ENCODE assay signal across 12 cellular contexts in the genomic region with DNA sequence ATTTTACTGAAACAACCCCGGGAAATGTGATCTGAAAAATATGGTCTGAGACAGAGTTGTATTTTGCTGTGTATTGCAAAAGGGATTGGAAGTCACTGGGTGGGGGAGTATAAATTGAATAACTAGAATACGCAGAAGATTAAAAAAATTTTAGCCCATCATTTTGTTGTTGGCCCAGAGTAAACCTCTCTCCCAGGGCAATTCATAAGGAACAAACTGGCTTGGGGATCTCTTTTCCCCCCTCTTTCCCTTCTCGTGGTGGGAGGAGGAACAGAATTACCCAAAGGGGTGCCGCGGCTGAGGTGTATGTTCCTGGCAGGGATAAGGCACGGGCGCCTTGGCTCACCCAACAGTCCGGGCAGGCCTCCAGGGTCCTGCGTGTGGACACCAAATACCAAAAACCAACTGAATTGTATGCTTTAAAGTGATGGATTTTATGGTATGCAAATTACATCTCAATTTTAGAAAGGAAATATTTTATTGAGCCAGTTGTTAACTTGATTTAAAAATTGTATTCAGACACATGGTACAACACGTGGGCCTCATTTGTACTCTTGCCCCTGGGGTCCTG.
DNase-seq lines count a peak whose midpoint lies in the region; ATAC-seq and TF ChIP-seq lines count a peak whose summit lies in the region.
"Had no signal": no experiment of that assay in that cellular context is flagged by ENCODE, and none has a peak within 500 bp of the region (broad histone marks: within the 10 kb centered on the region; RNA-seq: fewer than 3 reads in every experiment).

No MANE protein-coding gene starts in this region.

- no peak overlapping the region for H2BK5ac ChIP-seq in mesendoderm (ENCODE audit: low read length)

- no peaks in the 10 kb centered on the region for H3K79me2 ChIP-seq in mesendoderm (ENCODE audit: control insufficient read depth, insufficient read depth, low read length)

- TF ChIP-seq EP300 in stomach (IDR thresholded peaks at IDR 0.05): no peak

- TF ChIP-seq CTCF in RWPE2 (IDR thresholded peaks at IDR 0.05; ENCODE audit: poor library complexity, severe bottlenecking): peak; percentile 72
- TF ChIP-seq CTCF in stomach (IDR thresholded peaks at IDR 0.05): no peak

- H3K36me3 ChIP-seq in RWPE2 (ENCODE audit: low read depth): no peaks in the 10 kb centered on the region
- H3K36me3 ChIP-seq in stomach: no peaks in the 10 kb centered on the region
- no peaks in the 10 kb centered on the region for H3K36me3 ChIP-seq in mesendoderm (ENCODE audit: control insufficient read depth, insufficient read depth, low read length)
- H3K36me3 ChIP-seq: brain microvascular endothelial cell, upper lobe of right lung had no signal

- DNase-seq in Right ventricle myocardium superior (no peak), Right ventricle myocardium inferior (ENCODE audit: missing footprints) (no peak), RWPE2 (ENCODE audit: low spot score) (no peak), left lobe of liver (ENCODE audit: low spot score) (peak; percentile 70), stomach (peak; percentile 34), mesendoderm (no peak), head of caudate nucleus (no peak)
- DNase-seq in stimulated activated CD4-positive, alpha-beta T cell treated with anti-CD3 and anti-CD28 coated beads, Interleukin-12 subunit alpha, Interleukin-12 subunit beta, amount 100 ng/mL, for 4 hours: no peak
- DNase-seq: upper lobe of right lung had no signal

- H3K4me3 ChIP-seq in RWPE2 (ENCODE audit: severe bottlenecking): no peak overlapping the region
- no peak overlapping the region for H3K4me3 ChIP-seq in stomach
- no peak overlapping the region for H3K4me3 ChIP-seq in mesendoderm (ENCODE audit: low read length)
- H3K4me3 ChIP-seq: GM12878, skin epidermis, upper lobe of right lung had no signal

- no peak overlapping the region for H3K56ac ChIP-seq in mesendoderm (ENCODE audit: low read length)

- H3K27ac ChIP-seq in RWPE2 (ENCODE audit: poor library complexity, severe bottlenecking) (no peak overlapping the region), stomach (no peak overlapping the region), mesendoderm (ENCODE audit: low read depth, low read length) (no peak overlapping the region)
- H3K27ac ChIP-seq: brain microvascular endothelial cell, skin epidermis, upper lobe of right lung had no signal

- H3K27me3 ChIP-seq in RWPE2 (ENCODE audit: insufficient read depth, poor library complexity, severe bottlenecking): no peaks in the 10 kb centered on the region
- no peaks in the 10 kb centered on the region for H3K27me3 ChIP-seq in stomach
- no peaks in the 10 kb centered on the region for H3K27me3 ChIP-seq in mesendoderm (ENCODE audit: insufficient read depth, low read length, poor library complexity)
- H3K27me3 ChIP-seq: brain microvascular endothelial cell, upper lobe of right lung had no signal

- intact Hi-C loops in Right ventricle myocardium superior (cut with DNase I) (loop anchor here (5.0 kb wide), 2 partner anchors 116 to 286 kb away; no protein-coding TSS in a partner anchor), Right ventricle myocardium inferior (cut with DNase I) (loop anchor here (1.0 to 2.0 kb wide), 2 partner anchors 117 to 288 kb away; no protein-coding TSS in a partner anchor), stomach (cut with DNase I; ENCODE audit: low total_unique reads) (loop anchor here (10.0 kb wide), 1 partner anchor 289 kb away; no protein-coding TSS in a partner anchor), head of caudate nucleus (cut with DNase I) (no loop called here)

- 33 to 58% (median 46%) methylated on average over 10 of the region's 10 CpGs for WGBS in stomach, 5 donors
- no CpG with 5 or more reads among the region's 10 CpGs for WGBS in mesendoderm (ENCODE audit: extremely low coverage, insufficient coverage, low lambda C conversion rate)

- no peak overlapping the region for H4K8ac ChIP-seq in mesendoderm (ENCODE audit: low read depth, low read length)

- no peak overlapping the region for H3K4me2 ChIP-seq in mesendoderm (ENCODE audit: low read length)

- no peak overlapping the region for H3K9ac ChIP-seq in mesendoderm (ENCODE audit: low read length)

- no peak overlapping the region for H2BK120ac ChIP-seq in mesendoderm (ENCODE audit: low read depth, low read length)

- H3K4ac ChIP-seq in mesendoderm (ENCODE audit: low read depth, low read length): no peak overlapping the region

- no peak overlapping the region for H4K5ac ChIP-seq in mesendoderm (ENCODE audit: low read length)

- H3K4me1 ChIP-seq in RWPE2 (ENCODE audit: insufficient read depth, poor library complexity, severe bottlenecking) (no peaks in the 10 kb centered on the region), stomach (peaks cover 0 to 8% (median 4%) of the 10 kb centered on the region in 4 donors), mesendoderm (ENCODE audit: control insufficient read depth, low read depth, low read length) (peaks cover 1% of the 10 kb centered on the region)
- H3K4me1 ChIP-seq: upper lobe of right lung had no signal

- no peak overlapping the region for H2BK15ac ChIP-seq in mesendoderm (replicated peaks; ENCODE audit: low read depth)

- H3K23ac ChIP-seq in mesendoderm (ENCODE audit: low read length): no peak overlapping the region

- H3K9me3 ChIP-seq in RWPE2 (ENCODE audit: severe bottlenecking) (no peaks in the 10 kb centered on the region), stomach (no peaks in the 10 kb centered on the region)
- H3K9me3 ChIP-seq: upper lobe of right lung had no signal

- H2AK5ac ChIP-seq in mesendoderm (ENCODE audit: low read length): no peak overlapping the region

- TF ChIP-seq POLR2A in stomach (IDR thresholded peaks at IDR 0.05): no peak

- ATAC-seq in Right ventricle myocardium superior (ENCODE audit: poor library complexity) (peak; percentile 51), Right ventricle myocardium inferior (no peak), RWPE2 (ENCODE audit: low read depth) (no peak), left lobe of liver (peak; percentile 89)

- no peaks in the 10 kb centered on the region for H3K79me1 ChIP-seq in mesendoderm (ENCODE audit: low read length)

- no peak overlapping the region for H3K18ac ChIP-seq in mesendoderm (ENCODE audit: low read length)

Comparison
In these comparisons a context has a peak if more than half of its experiments do, and no peak if none do; other contexts are left out.
1. ATAC-seq: peak in Right ventricle myocardium superior (single experiment) and left lobe of liver (single experiment); none in Right ventricle myocardium inferior (single experiment) and RWPE2 (single experiment).
2. DNase-seq: peak in left lobe of liver (single experiment) and stomach (single experiment); none in Right ventricle myocardium superior (single experiment), Right ventricle myocardium inferior (single experiment), RWPE2 (single experiment), stimulated activated CD4-positive, alpha-beta T cell treated with anti-CD3 and anti-CD28 coated beads, Interleukin-12 subunit alpha, Interleukin-12 subunit beta, amount 100 ng/mL, for 4 hours (single experiment), mesendoderm (single experiment) and head of caudate nucleus (0 of 42).